Comparison of ENCODE assay signal across 11 cellular contexts in genomic region chr16:84483882-84484565, GRCh38. TPM values are rescaled to one million over a fixed set of nuclear protein-coding genes. Genes with fewer than 3 reads are reported as not detected.
DNase-seq lines count a peak whose midpoint lies in the region; ATAC-seq and TF ChIP-seq lines count a peak whose summit lies in the region.
"Had no signal": no experiment of that assay in that cellular context is flagged by ENCODE, and none has a peak within 500 bp of the region (broad histone marks: within the 10 kb centered on the region; RNA-seq: fewer than 3 reads in every experiment).

No MANE protein-coding gene starts in this region.

- H3K4me3 Mint-ChIP-seq in T-helper 17 cell: no peak overlapping the region

- WGBS in spleen, 5 donors: 90 to 95% (median 93%) methylated on average over 19 of the region's 19 CpGs

- 0 out of 2 replicates have a peak overlapping the region, but pooled peaks have one; percentile 73 for H3K4me2 ChIP-seq in BLaER1

- H3K9ac ChIP-seq in BLaER1: no peak overlapping the region

- peaks cover 59% of the 10 kb centered on the region for H3K36me3 ChIP-seq in BLaER1
- peaks cover 100% of the 10 kb centered on the region for H3K36me3 ChIP-seq in RWPE2 (ENCODE audit: low read depth)
- H3K36me3 ChIP-seq in spleen: peaks cover 0 to 94% (median 39%) of the 10 kb centered on the region in 6 donors

- no peaks in the 10 kb centered on the region for H4K20me1 ChIP-seq in BLaER1

- TF ChIP-seq POLR2A in spleen (IDR thresholded peaks at IDR 0.05): no peak

- ATAC-seq in RWPE2 (ENCODE audit: low read depth): no peak
- no peak for ATAC-seq in left lobe of liver
- ATAC-seq in T-helper 17 cell: no peak

- no peaks in the 10 kb centered on the region for H3K27me3 ChIP-seq in BLaER1
- no peaks in the 10 kb centered on the region for H3K27me3 ChIP-seq in RWPE2 (ENCODE audit: insufficient read depth, poor library complexity, severe bottlenecking)
- H3K27me3 ChIP-seq in spleen (replicated peaks in 1 of 7): no peaks in the 10 kb centered on the region
- H3K27me3 ChIP-seq: MG63 had no signal

- peaks cover 25% of the 10 kb centered on the region for H3K4me1 ChIP-seq in BLaER1
- no peaks in the 10 kb centered on the region for H3K4me1 ChIP-seq in RWPE2 (ENCODE audit: insufficient read depth, poor library complexity, severe bottlenecking)
- H3K4me1 ChIP-seq in spleen: peaks cover 0 to 4% (median 0%) of the 10 kb centered on the region in 6 donors
- H3K4me1 ChIP-seq: Caco-2 had no signal

- H3K4me1 Mint-ChIP-seq in T-helper 17 cell: peaks cover 2% of the 10 kb centered on the region
- H3K4me1 Mint-ChIP-seq: CD4-positive, CD25-positive, alpha-beta regulatory T cell had no signal

- H3K27me3 Mint-ChIP-seq in T-helper 17 cell: no peaks in the 10 kb centered on the region
- H3K27me3 Mint-ChIP-seq: CD4-positive, CD25-positive, alpha-beta regulatory T cell had no signal

- DNase-seq in RWPE2 (ENCODE audit: low spot score) (peak; percentile 59), left lobe of liver (ENCODE audit: low spot score) (peak; percentile 40), spleen (peak; percentile 66), 8988T (no peak), NCI-H510A treated with DMSO at 0.1 percent for 48 hours (lab: John Stamatoyannopoulos, UW) (no peak), T-helper 17 cell (no peak)
- DNase-seq: CD4-positive, CD25-positive, alpha-beta regulatory T cell; MG63; NCI-H2081 treated with DMSO at 0.1 percent for 48 hours had no signal

- H3K9me3 ChIP-seq in BLaER1: no peaks in the 10 kb centered on the region
- no peaks in the 10 kb centered on the region for H3K9me3 ChIP-seq in RWPE2 (ENCODE audit: severe bottlenecking)
- no peaks in the 10 kb centered on the region for H3K9me3 ChIP-seq in spleen
- H3K9me3 ChIP-seq in T-helper 17 cell (ENCODE audit: control insufficient read depth, low read length, poor library complexity, severe bottlenecking): no peaks in the 10 kb centered on the region
- H3K9me3 ChIP-seq: Caco-2, MG63 had no signal

- H3K27ac ChIP-seq in BLaER1 (no peak overlapping the region), RWPE2 (ENCODE audit: poor library complexity, severe bottlenecking) (no peak overlapping the region), spleen (no peak overlapping the region)

- H3K27ac Mint-ChIP-seq in T-helper 17 cell: no peak overlapping the region

- H3K4me3 ChIP-seq in BLaER1 (no peak overlapping the region), RWPE2 (ENCODE audit: severe bottlenecking) (no peak overlapping the region), spleen (no peak overlapping the region)
- H3K4me3 ChIP-seq: MG63 had no signal

- intact Hi-C loops in spleen (cut with DNase I; ENCODE audit: low total_unique reads): no loop called here

- no peak for TF ChIP-seq CTCF in RWPE2 (IDR thresholded peaks at IDR 0.05; ENCODE audit: poor library complexity, severe bottlenecking)
- no peak for TF ChIP-seq CTCF in spleen (IDR thresholded peaks at IDR 0.05 in 8 of 11, conservative IDR thresholded peaks at IDR 0.05 in 3 of 11)

- peaks cover 4% of the 10 kb centered on the region for H3K36me3 Mint-ChIP-seq in T-helper 17 cell (ENCODE audit: low read depth)

RNA-seq across cellular contexts. Expression of gene MEAK7, which starts 20.4 kb away (rescaled TPM):
- total RNA-seq in left lobe of liver (2.9 TPM), spleen (10 to 100 TPM in 5 of 7 donors, 1 to 10 TPM in 2; 9.4 to 14.9 (median 11.1) TPM), T-helper 17 cell (1 to 10 TPM; 5.7 to 8.9 TPM)
- polyA plus RNA-seq in spleen: 1 to 10 TPM; 1.5 to 2.7 (median 1.5) TPM

Comparison
In these comparisons a context has a peak if more than half of its experiments do, and no peak if none do; other contexts are left out.
1. DNase-seq: peak in RWPE2 (single experiment), left lobe of liver (single experiment) and spleen (single experiment); none in 8988T (single experiment), NCI-H510A treated with DMSO at 0.1 percent for 48 hours (single experiment) and T-helper 17 cell (0 of 3).